ENCODE assay signal across 17 cellular contexts in the genomic region with DNA sequence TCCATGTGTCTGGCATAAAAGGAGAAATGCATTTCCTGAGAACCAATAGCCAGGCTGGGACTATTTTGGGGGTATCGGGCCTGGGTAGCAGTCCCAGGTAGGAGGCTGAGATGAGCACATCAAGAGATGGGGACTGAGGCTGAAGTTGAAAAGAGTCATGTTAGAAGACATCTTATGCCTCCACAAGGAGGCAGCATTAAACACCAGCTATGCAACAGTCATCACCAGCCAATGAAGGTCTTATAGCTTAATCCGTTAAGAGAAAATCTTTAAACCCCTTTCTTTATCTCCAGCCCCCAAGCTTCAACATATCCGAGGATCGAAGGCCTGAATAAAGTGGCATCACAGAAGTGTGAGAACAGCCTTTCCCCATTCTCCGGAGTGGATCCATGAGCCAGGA.
DNase-seq lines count a peak whose midpoint lies in the region; ATAC-seq, FAIRE-seq and TF ChIP-seq lines count a peak whose summit lies in the region.
"Had no signal": no experiment of that assay in that cellular context is flagged by ENCODE, and none has a peak within 500 bp of the region (broad histone marks: within the 10 kb centered on the region; RNA-seq: fewer than 3 reads in every experiment).

No MANE protein-coding gene starts in this region.

- no peak for FAIRE-seq in D721Med (lab: Jason Lieb, UNC)
- FAIRE-seq: endometrium had no signal

- TF ChIP-seq CTCF in D721Med (IDR thresholded peaks at IDR 0.05; ENCODE audit: insufficient read depth, missing control alignments) = peak; percentile 57
- peak; percentile 20 for TF ChIP-seq CTCF in astrocyte of the spinal cord (IDR thresholded peaks at IDR 0.05; ENCODE audit: low read depth, low read length)
- no peak for TF ChIP-seq CTCF in omental fat pad (IDR thresholded peaks at IDR 0.05)

- ATAC-seq in omental fat pad (ENCODE audit: low FRiP score) = no peak
- ATAC-seq: heart right ventricle; left colon; stimulated activated memory B cell treated with anti-CD40 and anti-IgM and Interleukin-4, amounts not matched to agents 10 μg/mL and 1 μg/mL and 100 μg/mL, for 72 hours had no signal

- in situ Hi-C loops in astrocyte of the spinal cord (cut with HindIII; ENCODE audit: low sequenced_read_pairs) = no loop called here

- no peak overlapping the region for H3K4me3 ChIP-seq in astrocyte of the spinal cord (ENCODE audit: low read depth, low read length)
- H3K4me3 ChIP-seq: heart right ventricle, skin epidermis had no signal

- DNase-seq in D721Med (ENCODE audit: insufficient read length, low spot score) (peak; percentile 16), LHCN-M2 (ENCODE audit: low read depth) (peak; percentile 1), astrocyte of the spinal cord (ENCODE audit: low read depth, low spot score) (peak; percentile 10), iPS-NIHi7 (ENCODE audit: extremely low spot score) (peak; percentile 30), omental fat pad (ENCODE audit: low spot score) (no peak), DMS79 treated with DMSO at 0.1 percent for 48 hours (lab: John Stamatoyannopoulos, UW) (no peak)
- no peak for DNase-seq in activated effector memory CD4-positive, alpha-beta T cell treated with anti-CD3 and anti-CD28 coated beads, Interleukin-2, amount 50 U/mL, for 16 hours
- DNase-seq: activated CD4-positive, alpha-beta T cell treated with anti-CD3 and anti-CD28 coated beads for 48 hours; activated T-cell treated with anti-CD3 and anti-CD28 coated beads, Interleukin-2, amount 50 U/mL, for 1 hour; central memory CD4-positive, alpha-beta T cell; heart right ventricle; left colon; NCI-H1930; Right ventricle myocardium superior had no signal

Comparison
In these comparisons a context has a peak if more than half of its experiments do, and no peak if none do; other contexts are left out.
1. DNase-seq: peak in D721Med (single experiment), LHCN-M2 (single experiment), astrocyte of the spinal cord (single experiment) and iPS-NIHi7 (single experiment); none in omental fat pad (single experiment), DMS79 treated with DMSO at 0.1 percent for 48 hours (single experiment) and activated effector memory CD4-positive, alpha-beta T cell treated with anti-CD3 and anti-CD28 coated beads, Interleukin-2, amount 50 U/mL, for 16 hours (single experiment).
2. CTCF ChIP-seq: peak in D721Med (single experiment) and astrocyte of the spinal cord (single experiment); none in omental fat pad (0 of 3).